In the genomic region with DNA sequence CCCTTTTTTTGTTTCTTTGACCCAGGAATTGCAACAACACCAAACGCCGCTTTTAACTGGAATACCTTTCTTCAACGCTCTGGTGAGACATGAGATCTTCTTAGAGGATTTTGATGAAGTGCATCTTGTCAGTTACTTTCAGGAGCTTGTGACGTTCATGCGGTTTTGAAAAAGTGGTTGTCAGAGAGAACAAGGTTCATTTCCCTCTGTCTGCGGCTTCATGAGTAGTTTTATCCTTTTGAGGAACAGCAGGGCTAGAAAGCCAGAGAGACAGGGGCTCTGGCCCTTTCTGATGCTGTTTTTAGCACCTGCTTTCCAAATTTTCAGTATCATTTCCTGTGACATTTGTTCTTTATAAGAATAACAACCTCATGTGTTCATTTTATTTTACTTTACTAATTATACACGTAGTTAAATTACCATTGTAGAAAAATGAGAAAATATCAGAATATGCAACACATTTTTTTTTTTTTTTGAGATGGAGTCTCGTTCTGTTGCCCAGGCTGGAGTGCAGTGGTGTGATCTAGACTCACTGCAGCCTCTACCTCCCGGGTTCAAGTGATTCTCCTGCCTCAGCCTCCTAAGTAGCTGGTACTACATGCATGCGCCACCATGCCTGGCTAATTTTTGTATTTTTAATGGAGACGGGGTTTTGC, we compare ENCODE assay signal across 7 cellular contexts.
DNase-seq lines count a peak whose midpoint lies in the region; ATAC-seq and TF ChIP-seq lines count a peak whose summit lies in the region.

No MANE protein-coding gene starts in this region.

- no peaks in the 10 kb centered on the region for H4K20me1 ChIP-seq in PC-3 (ENCODE audit: low read length)

- TF ChIP-seq POLR2A in suprapubic skin (IDR thresholded peaks at IDR 0.05) = no peak

- H3K36me3 ChIP-seq in PC-3 (ENCODE audit: low read depth, low read length) (no peaks in the 10 kb centered on the region), suprapubic skin (no peaks in the 10 kb centered on the region)

- BruUV-seq in PC-3 (replicated peaks; lab: Mats Ljungman, UMichigan) = no TSS peak

- no peak for TF ChIP-seq EP300 in suprapubic skin (IDR thresholded peaks at IDR 0.05)

- POLR2A ChIA-PET in PC-3 (lab: Charles Lee; ENCODE audit: unreplicated experiment) = no interaction called here

- no peak overlapping the region for H3K4me2 ChIP-seq in PC-3 (ENCODE audit: low read length)

- WGBS in suprapubic skin = 79% methylated on average over 11 of the region's 11 CpGs

- H3K27me3 ChIP-seq in PC-3 (ENCODE audit: low read length) = peaks cover 75% of the 10 kb centered on the region
- H3K27me3 ChIP-seq in suprapubic skin = no peaks in the 10 kb centered on the region

- H3K4me3 ChIP-seq in PC-3 (ENCODE audit: low read length) (no peak overlapping the region), suprapubic skin (no peak overlapping the region)

- peak; percentile 90 for ATAC-seq in GM18909 (IDR thresholded peaks at IDR 0.05; ENCODE audit: poor library complexity, unreplicated experiment)
- ATAC-seq in HG02642 (IDR thresholded peaks at IDR 0.05; ENCODE audit: poor library complexity, unreplicated experiment) = peak; percentile 95
- no peak for ATAC-seq in PC-3

- H2AFZ ChIP-seq in PC-3 (ENCODE audit: low read length) = no peak overlapping the region

- H3K27ac ChIP-seq in PC-3 (ENCODE audit: low read length) (no peak overlapping the region), suprapubic skin (no peak overlapping the region)

- no peaks in the 10 kb centered on the region for H3K79me2 ChIP-seq in PC-3 (ENCODE audit: low read length)

- H3F3A ChIP-seq in PC-3 (ENCODE audit: low read length, unreplicated experiment) = no peaks in the 10 kb centered on the region

- no peak overlapping the region for H3K9ac ChIP-seq in PC-3 (ENCODE audit: low read length)

- CTCF ChIA-PET in PC-3 (lab: Charles Lee) = no interaction called here

- H3K4me1 ChIP-seq in PC-3 (ENCODE audit: insufficient read depth, low read length) = no peaks in the 10 kb centered on the region
- peaks cover 7% of the 10 kb centered on the region for H3K4me1 ChIP-seq in suprapubic skin

- DNase-seq in NOMO-1 treated with dmso at 0.1 percent for 144 hours (lab: John Stamatoyannopoulos, UW; ENCODE audit: unreplicated experiment) = peak; percentile 92
- peak in 3 of 4 experiments; percentile 2 to 13 (median 3) for DNase-seq in stimulated activated CD4-positive, alpha-beta T cell treated with anti-CD3 and anti-CD28 coated beads, Interleukin-1b, Interleukin-23, amount 100 ng/mL, for 24 hours (ENCODE audit: low read depth in 4 of 4, low spot score in 1 of 4)
- no peak for DNase-seq in NCI-H2107 (lab: John Stamatoyannopoulos, UW)
- no peak for DNase-seq in PC-3
- no peak for DNase-seq in suprapubic skin (ENCODE audit: low spot score in 2 of 2)

- H3K9me3 ChIP-seq in PC-3 (ENCODE audit: low read length) (no peaks in the 10 kb centered on the region), suprapubic skin (no peaks in the 10 kb centered on the region)

- intact Hi-C loops in PC-3 (cut with micrococcal nuclease) = no loop called here

- H3K9me2 ChIP-seq in PC-3 (replicated peaks; ENCODE audit: low read length) = no peaks in the 10 kb centered on the region

- TF ChIP-seq CTCF in PC-3 (conservative IDR thresholded peaks at IDR 0.05; ENCODE audit: low read depth, low read length) = no peak
- no peak for TF ChIP-seq CTCF in suprapubic skin (IDR thresholded peaks at IDR 0.05)

Comparison
In these comparisons a context has a peak if more than half of its experiments do, and no peak if none do; other contexts are left out.
1. DNase-seq: peak in NOMO-1 treated with dmso at 0.1 percent for 144 hours (single experiment) and stimulated activated CD4-positive, alpha-beta T cell treated with anti-CD3 and anti-CD28 coated beads, Interleukin-1b, Interleukin-23, amount 100 ng/mL, for 24 hours (3 of 4); none in NCI-H2107 (single experiment), PC-3 (single experiment) and suprapubic skin (0 of 2).